Comparison of ENCODE assay signal across 1 cellular context in the genomic region with DNA sequence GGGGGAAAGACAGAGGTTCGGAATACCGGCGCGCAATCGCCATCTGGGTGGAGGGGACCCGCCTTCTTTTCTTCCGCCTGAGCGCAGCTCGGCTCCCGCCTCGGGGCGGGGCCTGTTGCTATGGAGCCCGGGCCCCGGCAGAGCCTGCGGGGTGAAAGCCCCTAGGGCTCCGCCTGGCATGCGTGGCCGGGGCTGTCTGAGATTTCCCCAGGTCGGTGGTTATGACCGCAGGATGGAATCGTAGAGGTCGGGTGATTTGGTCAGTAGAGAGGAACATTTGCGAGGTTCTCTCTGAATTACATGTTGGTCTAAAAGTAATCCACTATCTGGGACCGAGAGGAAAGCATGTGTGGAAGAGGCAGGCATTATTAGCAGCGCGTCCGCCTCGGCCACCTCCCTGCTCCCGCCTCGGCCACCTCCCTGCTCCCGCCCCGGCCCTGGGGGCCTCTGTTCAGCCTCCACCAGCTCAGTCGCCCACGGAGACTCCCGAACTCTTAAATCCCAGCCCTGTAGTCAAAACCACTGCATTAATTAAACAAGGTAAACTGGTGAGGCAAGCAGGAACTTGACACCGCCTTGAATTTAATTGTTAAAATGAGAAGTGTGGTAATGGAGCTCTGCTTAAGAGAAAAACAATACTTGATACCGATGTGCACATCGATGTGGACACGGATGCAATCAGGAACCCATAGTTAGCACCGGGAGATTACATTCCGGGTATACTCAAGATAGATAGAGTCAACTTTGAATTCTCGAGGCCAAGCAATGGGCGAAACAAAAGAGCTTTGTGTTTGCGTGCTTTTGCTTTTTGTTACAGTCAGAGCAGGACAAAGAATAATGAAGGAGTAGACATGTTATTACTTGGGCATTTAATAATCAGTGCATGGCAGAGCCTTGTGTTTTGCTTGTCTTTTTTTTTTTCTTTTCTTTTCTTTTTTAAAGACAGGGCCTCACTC.
A peak's percentile ranks its signal among the peaks of the same experiment; 100 is the strongest.
TF ChIP-seq lines count a peak whose summit lies in the region.

No MANE protein-coding gene starts in this region.

TF ChIP-seq in H1, 55 proteins besides CTCF, POLR2A, EP300 and RAD21:
- no peak for TF ChIP-seq TAF7 (optimal IDR thresholded peaks at IDR 0.05; ENCODE audit: borderline replicate concordance, low read depth, low read length)
- no peak for TF ChIP-seq POU5F1 (IDR thresholded peaks at IDR 0.05; ENCODE audit: low read depth, low read length)
- TF ChIP-seq SUZ12 (IDR thresholded peaks at IDR 0.05; ENCODE audit: low read length), result no peak
- TF ChIP-seq EZH2 (IDR thresholded peaks at IDR 0.05; ENCODE audit: low read depth, low read length, severe bottlenecking), result no peak
- TF ChIP-seq RXRA (IDR thresholded peaks at IDR 0.05; ENCODE audit: insufficient read depth, low read depth, low read length), result no peak
- TF ChIP-seq ASH2L (IDR thresholded peaks at IDR 0.05; ENCODE audit: low read length), result no peak
- TF ChIP-seq ZNF274 (IDR thresholded peaks at IDR 0.05; ENCODE audit: borderline replicate concordance, extremely low read depth, low read length), result no peak
- no peak for TF ChIP-seq BACH1 (IDR thresholded peaks at IDR 0.05; ENCODE audit: low read length)
- TF ChIP-seq CHD2 (IDR thresholded peaks at IDR 0.05; ENCODE audit: low read length), result no peak
- no peak for TF ChIP-seq NANOG (IDR thresholded peaks at IDR 0.05; ENCODE audit: insufficient read depth, low read depth, low read length, poor library complexity, severe bottlenecking)
- TF ChIP-seq SIN3A (conservative IDR thresholded peaks at IDR 0.05 in 1 of 2, IDR thresholded peaks at IDR 0.05 in 1 of 2; ENCODE audit: low read depth in 1 of 2, low read length in 2 of 2), result peak in 1 of 2 experiments; percentile 72; a peak in 1 of 4 replicates
- 0 out of 4 replicates have a peak, but pooled peaks have one; percentile 4 to 6 for TF ChIP-seq HDAC2 (IDR thresholded peaks at IDR 0.05; ENCODE audit: borderline replicate concordance in 1 of 2, low read depth in 2 of 2, low read length in 2 of 2)
- TF ChIP-seq SIX5 (IDR thresholded peaks at IDR 0.05; ENCODE audit: low read depth, low read length), result no peak
- no peak for TF ChIP-seq KDM1A (IDR thresholded peaks at IDR 0.05; ENCODE audit: borderline replicate concordance, low read length)
- TF ChIP-seq YY1 (IDR thresholded peaks at IDR 0.05; ENCODE audit: low read depth, low read length), result no peak
- TF ChIP-seq, protein P1, sequence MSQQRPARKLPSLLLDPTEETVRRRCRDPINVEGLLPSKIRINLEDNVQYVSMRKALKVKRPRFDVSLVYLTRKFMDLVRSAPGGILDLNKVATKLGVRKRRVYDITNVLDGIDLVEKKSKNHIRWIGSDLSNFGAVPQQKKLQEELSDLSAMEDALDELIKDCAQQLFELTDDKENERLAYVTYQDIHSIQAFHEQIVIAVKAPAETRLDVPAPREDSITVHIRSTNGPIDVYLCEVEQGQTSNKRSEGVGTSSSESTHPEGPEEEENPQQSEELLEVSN (IDR thresholded peaks at IDR 0.05), result peak; percentile 15; the same call in 1 of the 2 replicates
- no peak; the same call in 1 of the 2 replicates for TF ChIP-seq TAF1 (IDR thresholded peaks at IDR 0.05; ENCODE audit: low read depth, low read length)
- TF ChIP-seq GABPA (IDR thresholded peaks at IDR 0.05; ENCODE audit: borderline replicate concordance, insufficient read depth, low read length), result no peak
- TF ChIP-seq MAFK (IDR thresholded peaks at IDR 0.05; ENCODE audit: low read depth, low read length), result no peak
- peak; percentile 84 for TF ChIP-seq SP4 (IDR thresholded peaks at IDR 0.05; ENCODE audit: low read length)
- no peak for TF ChIP-seq CBX8 (IDR thresholded peaks at IDR 0.05; ENCODE audit: borderline replicate concordance, low read depth, low read length)
- no peak for TF ChIP-seq RNF2 (IDR thresholded peaks at IDR 0.05; ENCODE audit: borderline replicate concordance, low read depth, low read length, missing control alignments, poor library complexity, severe bottlenecking)
- no peak for TF ChIP-seq SP1 (IDR thresholded peaks at IDR 0.05; ENCODE audit: low read depth, low read length)
- TF ChIP-seq SAP30 (IDR thresholded peaks at IDR 0.05; ENCODE audit: insufficient read depth, insufficient replicate concordance, low read length), result no peak
- TF ChIP-seq JUND (IDR thresholded peaks at IDR 0.05; ENCODE audit: low read length), result no peak
- TF ChIP-seq RBBP5 (IDR thresholded peaks at IDR 0.05; ENCODE audit: borderline replicate concordance, low read depth, low read length), result no peak; the same call in 1 of the 2 replicates
- no peak for TF ChIP-seq BRCA1 (IDR thresholded peaks at IDR 0.05; ENCODE audit: low read depth, low read length)
- no peak for TF ChIP-seq TBP (IDR thresholded peaks at IDR 0.05; ENCODE audit: low read depth, low read length)
- TF ChIP-seq, protein P2, sequence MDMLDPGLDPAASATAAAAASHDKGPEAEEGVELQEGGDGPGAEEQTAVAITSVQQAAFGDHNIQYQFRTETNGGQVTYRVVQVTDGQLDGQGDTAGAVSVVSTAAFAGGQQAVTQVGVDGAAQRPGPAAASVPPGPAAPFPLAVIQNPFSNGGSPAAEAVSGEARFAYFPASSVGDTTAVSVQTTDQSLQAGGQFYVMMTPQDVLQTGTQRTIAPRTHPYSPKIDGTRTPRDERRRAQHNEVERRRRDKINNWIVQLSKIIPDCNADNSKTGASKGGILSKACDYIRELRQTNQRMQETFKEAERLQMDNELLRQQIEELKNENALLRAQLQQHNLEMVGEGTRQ (IDR thresholded peaks at IDR 0.05; ENCODE audit: low read length), result no peak
- 0 out of 2 replicates have a peak, but pooled peaks have one; percentile 36 for TF ChIP-seq PHF8 (conservative IDR thresholded peaks at IDR 0.05; ENCODE audit: low read depth, low read length)
- no peak for TF ChIP-seq GTF2F1 (IDR thresholded peaks at IDR 0.05; ENCODE audit: borderline replicate concordance, low read depth, low read length)
- TF ChIP-seq, protein P3, sequence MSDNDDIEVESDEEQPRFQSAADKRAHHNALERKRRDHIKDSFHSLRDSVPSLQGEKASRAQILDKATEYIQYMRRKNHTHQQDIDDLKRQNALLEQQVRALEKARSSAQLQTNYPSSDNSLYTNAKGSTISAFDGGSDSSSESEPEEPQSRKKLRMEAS (IDR thresholded peaks at IDR 0.05), result no peak; the same call in 1 of the 2 replicates
- TF ChIP-seq, protein P4, sequence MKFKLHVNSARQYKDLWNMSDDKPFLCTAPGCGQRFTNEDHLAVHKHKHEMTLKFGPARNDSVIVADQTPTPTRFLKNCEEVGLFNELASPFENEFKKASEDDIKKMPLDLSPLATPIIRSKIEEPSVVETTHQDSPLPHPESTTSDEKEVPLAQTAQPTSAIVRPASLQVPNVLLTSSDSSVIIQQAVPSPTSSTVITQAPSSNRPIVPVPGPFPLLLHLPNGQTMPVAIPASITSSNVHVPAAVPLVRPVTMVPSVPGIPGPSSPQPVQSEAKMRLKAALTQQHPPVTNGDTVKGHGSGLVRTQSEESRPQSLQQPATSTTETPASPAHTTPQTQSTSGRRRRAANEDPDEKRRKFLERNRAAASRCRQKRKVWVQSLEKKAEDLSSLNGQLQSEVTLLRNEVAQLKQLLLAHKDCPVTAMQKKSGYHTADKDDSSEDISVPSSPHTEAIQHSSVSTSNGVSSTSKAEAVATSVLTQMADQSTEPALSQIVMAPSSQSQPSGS (IDR thresholded peaks at IDR 0.05; ENCODE audit: low read length), result no peak
- TF ChIP-seq HDAC6 (IDR thresholded peaks at IDR 0.05; ENCODE audit: low read depth, low read length), result no peak
- TF ChIP-seq, protein P5, sequence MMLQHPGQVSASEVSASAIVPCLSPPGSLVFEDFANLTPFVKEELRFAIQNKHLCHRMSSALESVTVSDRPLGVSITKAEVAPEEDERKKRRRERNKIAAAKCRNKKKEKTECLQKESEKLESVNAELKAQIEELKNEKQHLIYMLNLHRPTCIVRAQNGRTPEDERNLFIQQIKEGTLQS (IDR thresholded peaks at IDR 0.05; ENCODE audit: insufficient read depth, low read depth, low read length), result no peak
- TF ChIP-seq TEAD4 (IDR thresholded peaks at IDR 0.05; ENCODE audit: low read depth, low read length), result peak; percentile 19; the same call in 1 of the 2 replicates
- 0 out of 2 replicates have a peak, but pooled peaks have one; percentile 23 for TF ChIP-seq POLR2AphosphoS5 (IDR thresholded peaks at IDR 0.05; ENCODE audit: low read depth, low read length)
- no peak for TF ChIP-seq SP2 (IDR thresholded peaks at IDR 0.05; ENCODE audit: low read length)
- TF ChIP-seq KDM4A (IDR thresholded peaks at IDR 0.05; ENCODE audit: low read depth, low read length, severe bottlenecking), result no peak
- TF ChIP-seq TCF12 (IDR thresholded peaks at IDR 0.05; ENCODE audit: low read depth, low read length), result no peak
- no peak for TF ChIP-seq CBX5 (IDR thresholded peaks at IDR 0.05; ENCODE audit: low read depth, low read length)
- TF ChIP-seq SRF (IDR thresholded peaks at IDR 0.05; ENCODE audit: low read depth, low read length), result no peak
- no peak for TF ChIP-seq CTBP2 (IDR thresholded peaks at IDR 0.05; ENCODE audit: borderline replicate concordance, insufficient read depth, insufficient read length, low read length)
- TF ChIP-seq RFX5 (IDR thresholded peaks at IDR 0.05; ENCODE audit: borderline replicate concordance, low read depth, low read length), result no peak
- no peak for TF ChIP-seq CHD1 (IDR thresholded peaks at IDR 0.05; ENCODE audit: low read depth, low read length)
- no peak for TF ChIP-seq SIRT6 (IDR thresholded peaks at IDR 0.05; ENCODE audit: low read length)
- no peak for TF ChIP-seq CREB1 (IDR thresholded peaks at IDR 0.05)
- TF ChIP-seq, protein P6, sequence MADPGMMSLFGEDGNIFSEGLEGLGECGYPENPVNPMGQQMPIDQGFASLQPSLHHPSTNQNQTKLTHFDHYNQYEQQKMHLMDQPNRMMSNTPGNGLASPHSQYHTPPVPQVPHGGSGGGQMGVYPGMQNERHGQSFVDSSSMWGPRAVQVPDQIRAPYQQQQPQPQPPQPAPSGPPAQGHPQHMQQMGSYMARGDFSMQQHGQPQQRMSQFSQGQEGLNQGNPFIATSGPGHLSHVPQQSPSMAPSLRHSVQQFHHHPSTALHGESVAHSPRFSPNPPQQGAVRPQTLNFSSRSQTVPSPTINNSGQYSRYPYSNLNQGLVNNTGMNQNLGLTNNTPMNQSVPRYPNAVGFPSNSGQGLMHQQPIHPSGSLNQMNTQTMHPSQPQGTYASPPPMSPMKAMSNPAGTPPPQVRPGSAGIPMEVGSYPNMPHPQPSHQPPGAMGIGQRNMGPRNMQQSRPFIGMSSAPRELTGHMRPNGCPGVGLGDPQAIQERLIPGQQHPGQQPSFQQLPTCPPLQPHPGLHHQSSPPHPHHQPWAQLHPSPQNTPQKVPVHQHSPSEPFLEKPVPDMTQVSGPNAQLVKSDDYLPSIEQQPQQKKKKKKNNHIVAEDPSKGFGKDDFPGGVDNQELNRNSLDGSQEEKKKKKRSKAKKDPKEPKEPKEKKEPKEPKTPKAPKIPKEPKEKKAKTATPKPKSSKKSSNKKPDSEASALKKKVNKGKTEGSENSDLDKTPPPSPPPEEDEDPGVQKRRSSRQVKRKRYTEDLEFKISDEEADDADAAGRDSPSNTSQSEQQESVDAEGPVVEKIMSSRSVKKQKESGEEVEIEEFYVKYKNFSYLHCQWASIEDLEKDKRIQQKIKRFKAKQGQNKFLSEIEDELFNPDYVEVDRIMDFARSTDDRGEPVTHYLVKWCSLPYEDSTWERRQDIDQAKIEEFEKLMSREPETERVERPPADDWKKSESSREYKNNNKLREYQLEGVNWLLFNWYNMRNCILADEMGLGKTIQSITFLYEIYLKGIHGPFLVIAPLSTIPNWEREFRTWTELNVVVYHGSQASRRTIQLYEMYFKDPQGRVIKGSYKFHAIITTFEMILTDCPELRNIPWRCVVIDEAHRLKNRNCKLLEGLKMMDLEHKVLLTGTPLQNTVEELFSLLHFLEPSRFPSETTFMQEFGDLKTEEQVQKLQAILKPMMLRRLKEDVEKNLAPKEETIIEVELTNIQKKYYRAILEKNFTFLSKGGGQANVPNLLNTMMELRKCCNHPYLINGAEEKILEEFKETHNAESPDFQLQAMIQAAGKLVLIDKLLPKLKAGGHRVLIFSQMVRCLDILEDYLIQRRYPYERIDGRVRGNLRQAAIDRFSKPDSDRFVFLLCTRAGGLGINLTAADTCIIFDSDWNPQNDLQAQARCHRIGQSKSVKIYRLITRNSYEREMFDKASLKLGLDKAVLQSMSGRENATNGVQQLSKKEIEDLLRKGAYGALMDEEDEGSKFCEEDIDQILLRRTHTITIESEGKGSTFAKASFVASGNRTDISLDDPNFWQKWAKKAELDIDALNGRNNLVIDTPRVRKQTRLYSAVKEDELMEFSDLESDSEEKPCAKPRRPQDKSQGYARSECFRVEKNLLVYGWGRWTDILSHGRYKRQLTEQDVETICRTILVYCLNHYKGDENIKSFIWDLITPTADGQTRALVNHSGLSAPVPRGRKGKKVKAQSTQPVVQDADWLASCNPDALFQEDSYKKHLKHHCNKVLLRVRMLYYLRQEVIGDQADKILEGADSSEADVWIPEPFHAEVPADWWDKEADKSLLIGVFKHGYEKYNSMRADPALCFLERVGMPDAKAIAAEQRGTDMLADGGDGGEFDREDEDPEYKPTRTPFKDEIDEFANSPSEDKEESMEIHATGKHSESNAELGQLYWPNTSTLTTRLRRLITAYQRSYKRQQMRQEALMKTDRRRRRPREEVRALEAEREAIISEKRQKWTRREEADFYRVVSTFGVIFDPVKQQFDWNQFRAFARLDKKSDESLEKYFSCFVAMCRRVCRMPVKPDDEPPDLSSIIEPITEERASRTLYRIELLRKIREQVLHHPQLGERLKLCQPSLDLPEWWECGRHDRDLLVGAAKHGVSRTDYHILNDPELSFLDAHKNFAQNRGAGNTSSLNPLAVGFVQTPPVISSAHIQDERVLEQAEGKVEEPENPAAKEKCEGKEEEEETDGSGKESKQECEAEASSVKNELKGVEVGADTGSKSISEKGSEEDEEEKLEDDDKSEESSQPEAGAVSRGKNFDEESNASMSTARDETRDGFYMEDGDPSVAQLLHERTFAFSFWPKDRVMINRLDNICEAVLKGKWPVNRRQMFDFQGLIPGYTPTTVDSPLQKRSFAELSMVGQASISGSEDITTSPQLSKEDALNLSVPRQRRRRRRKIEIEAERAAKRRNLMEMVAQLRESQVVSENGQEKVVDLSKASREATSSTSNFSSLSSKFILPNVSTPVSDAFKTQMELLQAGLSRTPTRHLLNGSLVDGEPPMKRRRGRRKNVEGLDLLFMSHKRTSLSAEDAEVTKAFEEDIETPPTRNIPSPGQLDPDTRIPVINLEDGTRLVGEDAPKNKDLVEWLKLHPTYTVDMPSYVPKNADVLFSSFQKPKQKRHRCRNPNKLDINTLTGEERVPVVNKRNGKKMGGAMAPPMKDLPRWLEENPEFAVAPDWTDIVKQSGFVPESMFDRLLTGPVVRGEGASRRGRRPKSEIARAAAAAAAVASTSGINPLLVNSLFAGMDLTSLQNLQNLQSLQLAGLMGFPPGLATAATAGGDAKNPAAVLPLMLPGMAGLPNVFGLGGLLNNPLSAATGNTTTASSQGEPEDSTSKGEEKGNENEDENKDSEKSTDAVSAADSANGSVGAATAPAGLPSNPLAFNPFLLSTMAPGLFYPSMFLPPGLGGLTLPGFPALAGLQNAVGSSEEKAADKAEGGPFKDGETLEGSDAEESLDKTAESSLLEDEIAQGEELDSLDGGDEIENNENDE (IDR thresholded peaks at IDR 0.05; ENCODE audit: insufficient replicate concordance, low read length), result no peak
- no peak for TF ChIP-seq NRF1 (IDR thresholded peaks at IDR 0.05; ENCODE audit: low read depth, low read length)
- no peak for TF ChIP-seq EGR1 (IDR thresholded peaks at IDR 0.05; ENCODE audit: borderline replicate concordance, low read depth, low read length)
TF ChIP-seq in H1: peak in this region for 7.
